19 cellular contexts compared by ENCODE assay signal in the genomic region with DNA sequence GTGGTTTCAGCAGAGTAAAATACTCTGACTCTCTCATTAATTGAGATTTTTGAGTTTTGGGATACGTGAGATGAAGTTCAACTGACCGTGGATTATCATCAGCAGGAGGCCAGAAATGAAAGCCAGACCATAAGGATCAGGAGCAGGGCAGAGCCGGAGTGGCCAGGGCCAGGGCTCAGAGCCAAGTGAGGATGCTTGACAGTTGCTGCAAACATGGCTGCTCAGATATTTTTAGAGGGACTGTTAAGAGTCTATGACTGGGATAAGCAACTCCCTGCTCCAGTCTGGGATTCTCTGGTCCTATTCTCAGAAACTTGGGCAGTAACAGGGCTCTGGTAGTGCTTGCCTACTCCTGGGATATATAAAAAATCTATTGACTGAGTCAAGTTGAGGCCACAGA. TPM values are rescaled to one million over a fixed set of nuclear protein-coding genes. Genes with fewer than 3 reads are reported as not detected.
"Had no signal": no experiment of that assay in that cellular context is flagged by ENCODE, and none has a peak within 500 bp of the region (broad histone marks: within the 10 kb centered on the region; RNA-seq: fewer than 3 reads in every experiment).

No MANE protein-coding gene starts in this region.

- DNase-seq: activated CD4-positive, alpha-beta T cell treated with anti-CD3 and anti-CD28 coated beads, Interleukin-2, amount 10 ng/mL, durations not matched to agents 7 days and 5 days; activated CD8-positive, alpha-beta T cell treated with anti-CD3 and anti-CD28 coated beads, Interleukin-2, amount 10 ng/mL, durations not matched to agents 7 days and 5 days; activated naive CD4-positive, alpha-beta T cell treated with anti-CD3 and anti-CD28 coated beads for 36 hours; activated T-cell treated with anti-CD3 and anti-CD28 coated beads, Interleukin-2, amount 50 U/mL, for 24 hours; anterior cingulate cortex; brain microvascular endothelial cell; effector memory CD4-positive, alpha-beta T cell; left lung; naive thymus-derived CD4-positive, alpha-beta T cell; ovary; stimulated activated CD4-positive, alpha-beta T cell treated with anti-CD3 and anti-CD28 coated beads, Interleukin-12 subunit alpha, Interleukin-12 subunit beta, amount 100 ng/mL, for 4 hours; stimulated activated CD4-positive, alpha-beta T cell treated with anti-CD3 and anti-CD28 coated beads, Interleukin-1b, Interleukin-23, amount 100 ng/mL, for 48 hours; stimulated activated CD8-positive, alpha-beta memory T cell treated with anti-CD3 and anti-CD28 coated beads, Interleukin-4, amount 100 ng/mL, for 48 hours; stimulated activated naive CD4-positive, alpha-beta T cell; T-cell; tibial artery had no signal

- H3K4me1 ChIP-seq: esophagus muscularis mucosa, left lung had no signal

- H3K4me3 ChIP-seq: esophagus muscularis mucosa, hepatocyte, left lung, ovary, SK-N-MC, tibial artery had no signal

- H3K9me3 ChIP-seq: esophagus muscularis mucosa, left lung, ovary, tibial artery had no signal

- ATAC-seq: activated CD8-positive, alpha-beta T cell treated with anti-CD3 and anti-CD28 coated beads, Interleukin-2, amount 10 ng/mL, durations not matched to agents 7 days and 5 days; left lung; naive thymus-derived CD4-positive, alpha-beta T cell; T-cell had no signal

- H3K27ac ChIP-seq: brain microvascular endothelial cell, esophagus muscularis mucosa, hepatocyte, left lung, ovary, SK-N-MC, tibial artery had no signal

- H3K27me3 ChIP-seq: brain microvascular endothelial cell, hepatocyte, left lung, ovary, tibial artery had no signal

- H3K36me3 ChIP-seq: brain microvascular endothelial cell, esophagus muscularis mucosa, left lung, ovary, tibial artery had no signal

RNA-seq across cellular contexts. Expression of a gene that starts 17.6 kb away (rescaled TPM):
- total RNA-seq: activated CD4-positive, alpha-beta T cell treated with anti-CD3 and anti-CD28 coated beads, Interleukin-2, amount 10 ng/mL, durations not matched to agents 7 days and 5 days; activated CD8-positive, alpha-beta T cell treated with anti-CD3 and anti-CD28 coated beads, Interleukin-2, amount 10 ng/mL, durations not matched to agents 7 days and 5 days; activated naive CD4-positive, alpha-beta T cell treated with anti-CD3 and anti-CD28 coated beads for 36 hours; naive thymus-derived CD4-positive, alpha-beta T cell; T-cell had no signal
- polyA plus RNA-seq: naive thymus-derived CD4-positive, alpha-beta T cell had no signal
